In the genomic region with DNA sequence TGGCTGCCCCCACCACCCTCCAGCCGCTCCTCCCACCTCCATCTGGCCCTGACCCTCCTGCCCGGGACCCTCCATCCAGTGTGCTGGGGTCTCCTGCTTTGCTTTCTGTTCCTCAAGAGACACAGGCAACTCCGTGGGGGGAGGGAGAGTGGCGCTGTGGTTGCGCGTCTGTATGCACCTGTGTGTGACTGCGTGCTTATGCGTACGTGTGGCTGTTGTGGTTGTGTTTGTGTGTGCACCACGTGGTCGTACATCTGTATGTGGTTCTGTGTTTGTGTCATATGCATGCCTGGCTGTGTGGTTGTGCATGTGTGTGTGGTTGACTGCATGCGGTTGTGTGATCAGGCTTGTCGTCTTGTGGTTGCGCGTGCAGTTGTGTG, we compare ENCODE assay signal across 1 cellular context.
A peak's percentile ranks its signal among the peaks of the same experiment; 100 is the strongest.
TF ChIP-seq lines count a peak whose summit lies in the region.

No MANE protein-coding gene starts in this region.

TF ChIP-seq in endothelial cell of umbilical vein, 7 proteins besides CTCF, POLR2A, EP300 and RAD21 (continued from another document):
- TF ChIP-seq MAX (IDR thresholded peaks at IDR 0.05; ENCODE audit: insufficient read depth, insufficient read length): peak; percentile 27
- TF ChIP-seq JUN (IDR thresholded peaks at IDR 0.05; ENCODE audit: borderline replicate concordance, insufficient read depth, insufficient read length, low read depth): no peak
- TF ChIP-seq POLR2AphosphoS5 (IDR thresholded peaks at IDR 0.05; ENCODE audit: insufficient read depth, low read depth, low read length): no peak
- no peak for TF ChIP-seq MYC (IDR thresholded peaks at IDR 0.05; ENCODE audit: low read depth, low read length)
